In the genomic region with DNA sequence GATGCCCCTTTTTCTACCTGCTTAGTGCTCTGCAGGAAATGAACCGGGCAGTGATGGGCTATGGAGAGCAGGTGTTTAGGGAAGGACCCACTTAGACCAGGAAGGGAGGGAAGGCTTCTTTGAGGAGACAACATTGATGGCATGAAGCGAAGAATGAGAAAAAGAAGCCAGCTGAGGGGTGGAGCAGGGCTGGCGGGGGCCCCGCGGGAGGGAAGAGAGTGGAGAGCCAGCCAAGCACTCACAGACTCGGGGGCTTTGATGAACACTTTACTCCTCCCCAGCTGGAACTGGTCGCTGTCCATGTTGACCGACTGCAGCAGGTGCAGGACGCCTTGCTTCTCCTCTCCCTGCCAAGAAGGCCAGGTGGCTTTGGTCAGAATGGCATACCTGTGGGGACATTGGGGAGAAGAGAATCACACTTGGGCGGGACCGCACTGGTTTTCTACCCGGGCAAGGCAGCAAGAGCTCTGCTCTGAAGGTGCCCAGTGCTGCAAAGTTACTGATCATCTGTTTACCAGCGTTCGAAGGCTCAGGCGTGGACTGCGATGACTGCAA, we compare ENCODE assay signal across 23 cellular contexts. TPM values are rescaled to one million over a fixed set of nuclear protein-coding genes. Genes with fewer than 3 reads are reported as not detected.
DNase-seq lines count a peak whose midpoint lies in the region; ATAC-seq and TF ChIP-seq lines count a peak whose summit lies in the region.
"Had no signal": no experiment of that assay in that cellular context is flagged by ENCODE, and none has a peak within 500 bp of the region (broad histone marks: within the 10 kb centered on the region; RNA-seq: fewer than 3 reads in every experiment).

No MANE protein-coding gene starts in this region.

- H3K9me3 ChIP-seq in right cardiac atrium (ENCODE audit: control insufficient read depth, low read length): no peaks in the 10 kb centered on the region
- H3K9me3 ChIP-seq: prostate gland, vagina had no signal

- no peak overlapping the region for H3K4me3 ChIP-seq in right cardiac atrium (ENCODE audit: low read length)
- H3K4me3 ChIP-seq: PC-9, prostate gland, vagina had no signal

- TF ChIP-seq CTCF in GM13976 (IDR thresholded peaks at IDR 0.05; ENCODE audit: borderline replicate concordance, control extremely low read depth, extremely low read depth, insufficient read depth, missing control alignments): no peak

- H3K4me3 Mint-ChIP-seq in stimulated activated memory B cell treated with anti-CD40 and anti-IgM and Interleukin-4, amounts not matched to agents 10 μg/mL and 1 μg/mL and 100 μg/mL, for 72 hours: no peak overlapping the region
- H3K4me3 Mint-ChIP-seq: activated naive CD8-positive, alpha-beta T cell treated with anti-CD3 and anti-CD28 coated beads, Interleukin-2, amount 10 ng/mL, durations not matched to agents 7 days and 5 days; activated T-helper 1 cell treated with anti-CD3 and anti-CD28 coated beads, Interleukin-12 subunit alpha, Interleukin-12 subunit beta, Interleukin-2, Interleukin-4 antibody, amounts not matched to agents 30 ng/mL and 10 ng/mL and 1 ng/mL, durations not matched to agents 14 hours and 24 hours and 36 hours had no signal

- H3K27me3 ChIP-seq in layer of hippocampus (ENCODE audit: control insufficient read depth, insufficient read depth, low read length) (no peaks in the 10 kb centered on the region), right cardiac atrium (ENCODE audit: control insufficient read depth, insufficient read depth) (no peaks in the 10 kb centered on the region)
- H3K27me3 ChIP-seq: vagina had no signal

- peaks cover 26% of the 10 kb centered on the region for H3K4me1 Mint-ChIP-seq in stimulated activated memory B cell treated with anti-CD40 and anti-IgM and Interleukin-4, amounts not matched to agents 10 μg/mL and 1 μg/mL and 100 μg/mL, for 72 hours
- H3K4me1 Mint-ChIP-seq: activated naive CD8-positive, alpha-beta T cell treated with anti-CD3 and anti-CD28 coated beads, Interleukin-2, amount 10 ng/mL, durations not matched to agents 7 days and 5 days had no signal

- peak overlapping the region; percentile 65 for H3K27ac Mint-ChIP-seq in stimulated activated memory B cell treated with anti-CD40 and anti-IgM and Interleukin-4, amounts not matched to agents 10 μg/mL and 1 μg/mL and 100 μg/mL, for 72 hours
- H3K27ac Mint-ChIP-seq: activated naive CD8-positive, alpha-beta T cell treated with anti-CD3 and anti-CD28 coated beads, Interleukin-2, amount 10 ng/mL, durations not matched to agents 7 days and 5 days; activated T-helper 1 cell treated with anti-CD3 and anti-CD28 coated beads, Interleukin-12 subunit alpha, Interleukin-12 subunit beta, Interleukin-2, Interleukin-4 antibody, amounts not matched to agents 30 ng/mL and 10 ng/mL and 1 ng/mL, durations not matched to agents 14 hours and 24 hours and 36 hours had no signal

- no peaks in the 10 kb centered on the region for H3K27me3 Mint-ChIP-seq in stimulated activated memory B cell treated with anti-CD40 and anti-IgM and Interleukin-4, amounts not matched to agents 10 μg/mL and 1 μg/mL and 100 μg/mL, for 72 hours

- H3K4me1 ChIP-seq in right cardiac atrium (ENCODE audit: control insufficient read depth, insufficient read depth, low read length): no peaks in the 10 kb centered on the region
- H3K4me1 ChIP-seq: prostate gland had no signal

- WGBS in right cardiac atrium: 90% methylated on average over 16 of the region's 16 CpGs

- in situ Hi-C loops in GM13976 (cut with MboI; ENCODE audit: low sequenced_read_pairs, unreplicated experiment): no loop called here

- peaks cover 5% of the 10 kb centered on the region for H3K9me3 Mint-ChIP-seq in stimulated activated memory B cell treated with anti-CD40 and anti-IgM and Interleukin-4, amounts not matched to agents 10 μg/mL and 1 μg/mL and 100 μg/mL, for 72 hours

- intact Hi-C loops in right cardiac atrium (cut with DNase I): loop anchor here in 1 of 4 donors (10.0 kb wide), 1 partner anchor 317 kb away; no protein-coding TSS in a partner anchor

- ATAC-seq in stimulated activated memory B cell treated with anti-CD40 and anti-IgM and Interleukin-4, amounts not matched to agents 10 μg/mL and 1 μg/mL and 100 μg/mL, for 72 hours: no peak
- no peak for ATAC-seq in right cardiac atrium
- ATAC-seq: SK-N-SH treated with all-trans-retinoic acid at 6 μM for 48 hours had no signal

- peaks cover 75% of the 10 kb centered on the region for H3K36me3 Mint-ChIP-seq in stimulated activated memory B cell treated with anti-CD40 and anti-IgM and Interleukin-4, amounts not matched to agents 10 μg/mL and 1 μg/mL and 100 μg/mL, for 72 hours

- DNase-seq in NCI-H2107 treated with DMSO at 0.1 percent for 48 hours (lab: John Stamatoyannopoulos, UW; ENCODE audit: unreplicated experiment) (peak; percentile 26), NCI-H2107 (lab: John Stamatoyannopoulos, UW) (no peak), RPMI8226 (peak; percentile 86), GM13976 (ENCODE audit: low spot score) (no peak), right cardiac atrium (no peak)
- no peak for DNase-seq in activated effector memory CD4-positive, alpha-beta T cell treated with Interleukin-2 at 50 U/mL for 16 hours
- DNase-seq: activated CD4-positive, CD25-positive, alpha-beta regulatory T cell treated with anti-CD3 and anti-CD28 coated beads, Interleukin-2, amount 50 U/mL, for 72 hours; activated naive CD8-positive, alpha-beta T cell treated with anti-CD3 and anti-CD28 coated beads, Interleukin-2, amount 10 ng/mL, durations not matched to agents 7 days and 5 days; erythroblast; NCI-H1930; NCI-H82; PC-9 had no signal

- H3K27ac ChIP-seq in layer of hippocampus (ENCODE audit: low read depth, low read length) (peak overlapping the region; percentile 63), right cardiac atrium (ENCODE audit: low read length) (no peak overlapping the region)
- H3K27ac ChIP-seq: prostate gland, vagina had no signal

RNA-seq across cellular contexts. Expression of a gene that starts 28.4 kb away (rescaled TPM):
- not detected for total RNA-seq in right cardiac atrium
- not detected for polyA plus RNA-seq in right cardiac atrium
- total RNA-seq: activated naive CD8-positive, alpha-beta T cell treated with anti-CD3 and anti-CD28 coated beads, Interleukin-2, amount 10 ng/mL, durations not matched to agents 7 days and 5 days; activated T-helper 1 cell treated with anti-CD3 and anti-CD28 coated beads, Interleukin-12 subunit alpha, Interleukin-12 subunit beta, Interleukin-2, Interleukin-4 antibody, amounts not matched to agents 30 ng/mL and 10 ng/mL and 1 ng/mL, durations not matched to agents 14 hours and 24 hours and 36 hours; bronchial epithelial cell; kidney epithelial cell; PC-9; subcutaneous adipose tissue; vagina had no signal
- polyA plus RNA-seq: BJ, neural cell had no signal

Comparison
In these comparisons a context has a peak if more than half of its experiments do, and no peak if none do; other contexts are left out.
1. DNase-seq: peak in NCI-H2107 treated with DMSO at 0.1 percent for 48 hours (single experiment) and RPMI8226 (single experiment); none in NCI-H2107 (single experiment), GM13976 (single experiment), right cardiac atrium (0 of 3) and activated effector memory CD4-positive, alpha-beta T cell treated with Interleukin-2 at 50 U/mL for 16 hours (single experiment).